Comparison of ENCODE assay signal across 8 cellular contexts in genomic region chr12:55681142-55682077, GRCh38.
DNase-seq lines count a peak whose midpoint lies in the region; ATAC-seq and TF ChIP-seq lines count a peak whose summit lies in the region.

No MANE protein-coding gene starts in this region.

- DNase-seq in stimulated activated CD4-positive, alpha-beta T cell treated with anti-CD3 and anti-CD28 coated beads, Interleukin-15, amount 100 ng/mL, for 24 hours, result peak; percentile 10
- DNase-seq in stimulated activated CD4-positive, alpha-beta T cell treated with anti-CD3 and anti-CD28 coated beads, Interleukin-2, amount 100 ng/mL, for 24 hours, result no peak
- DNase-seq in NCI-H446 treated with DMSO at 0.1 percent for 48 hours (lab: John Stamatoyannopoulos, UW) (peak; percentile 38), brain microvascular endothelial cell (peak; percentile 25), kidney glomerular epithelial cell (lab: John Stamatoyannopoulos, UW) (peak; percentile 77), stromal cell of bone marrow (ENCODE audit: low read depth) (peak; percentile 28)

- no peak overlapping the region for H3K27ac ChIP-seq in brain microvascular endothelial cell

- in situ Hi-C loops in brain microvascular endothelial cell (cut with HindIII; ENCODE audit: low pct_ligation_motif_present, low sequenced_read_pairs), result no loop called here

- H3K27me3 ChIP-seq in brain microvascular endothelial cell (replicated peaks), result no peaks in the 10 kb centered on the region

- peak; percentile 65 for TF ChIP-seq CTCF in brain microvascular endothelial cell (IDR thresholded peaks at IDR 0.05; ENCODE audit: low read depth, low read length, missing control alignments)

- ATAC-seq in HG02938 (IDR thresholded peaks at IDR 0.05; ENCODE audit: unreplicated experiment) (no peak), HG02571 (IDR thresholded peaks at IDR 0.05; ENCODE audit: unreplicated experiment) (no peak)

- peak overlapping the region; percentile 26 for H3K4me3 ChIP-seq in brain microvascular endothelial cell (ENCODE audit: low read depth, low read length)

- H3K36me3 ChIP-seq in brain microvascular endothelial cell (replicated peaks), result no peaks in the 10 kb centered on the region

Comparison
In these comparisons a context has a peak if more than half of its experiments do, and no peak if none do; other contexts are left out.
1. DNase-seq: peak in stimulated activated CD4-positive, alpha-beta T cell treated with anti-CD3 and anti-CD28 coated beads, Interleukin-15, amount 100 ng/mL, for 24 hours (single experiment), NCI-H446 treated with DMSO at 0.1 percent for 48 hours (single experiment), brain microvascular endothelial cell (single experiment), kidney glomerular epithelial cell (single experiment) and stromal cell of bone marrow (single experiment); none in stimulated activated CD4-positive, alpha-beta T cell treated with anti-CD3 and anti-CD28 coated beads, Interleukin-2, amount 100 ng/mL, for 24 hours (0 of 2).